In the genomic region with DNA sequence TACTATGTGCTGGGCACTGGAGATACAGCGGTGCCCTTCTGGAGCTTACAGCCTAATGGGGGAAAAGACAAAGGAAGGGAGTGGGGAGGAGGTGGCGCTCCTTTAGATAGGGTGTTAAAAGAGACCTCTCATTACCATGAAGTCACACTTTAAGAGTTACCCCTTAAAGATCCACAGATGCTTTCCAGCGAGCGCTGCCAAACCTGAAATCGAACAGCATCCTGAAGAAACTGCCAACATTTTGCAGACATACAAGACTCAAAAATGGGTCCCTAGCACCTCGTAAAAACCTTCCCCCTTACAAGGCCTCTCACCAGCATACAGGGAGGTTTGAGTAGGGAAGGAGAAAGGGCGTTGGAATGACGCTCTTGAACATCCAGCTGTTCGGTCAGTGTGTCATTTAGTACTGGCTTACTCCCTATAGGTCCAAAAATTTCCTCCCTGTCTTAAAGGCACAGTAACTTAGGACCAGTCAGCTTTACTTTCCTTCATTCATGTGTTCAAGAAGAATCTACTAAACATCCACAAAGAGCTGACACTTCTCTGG, we compare ENCODE assay signal across 22 cellular contexts. TPM values are rescaled to one million over a fixed set of nuclear protein-coding genes. Genes with fewer than 3 reads are reported as not detected.
DNase-seq lines count a peak whose midpoint lies in the region; ATAC-seq, FAIRE-seq and TF ChIP-seq lines count a peak whose summit lies in the region.
"Had no signal": no experiment of that assay in that cellular context is flagged by ENCODE, and none has a peak within 500 bp of the region (broad histone marks: within the 10 kb centered on the region; RNA-seq: fewer than 3 reads in every experiment).

No MANE protein-coding gene starts in this region.

- no peak overlapping the region for H3K27ac ChIP-seq in A549
- H3K27ac ChIP-seq: neutrophil had no signal

- H3K4me2 ChIP-seq in A549, result no peak overlapping the region

- no peak for TF ChIP-seq EP300 in A549 (IDR thresholded peaks at IDR 0.05)

- H3K4me3 ChIP-seq in A549 (no peak overlapping the region), fibroblast of pulmonary artery (replicated peaks; ENCODE audit: low read depth, low read length) (no peak overlapping the region)
- H3K4me3 ChIP-seq: skin epidermis had no signal

- POLR2A ChIA-PET in A549 (lab: Yijun Ruan, JAX) (no interaction called here), GM10248 (lab: Yijun Ruan, JAX) (interaction anchor here (0.6 kb wide), 1 partner anchor 44 kb away, joined by 4 read pairs; no protein-coding TSS in a partner anchor)

- no peak for TF ChIP-seq CTCF in A549 (IDR thresholded peaks at IDR 0.05)
- no peak for TF ChIP-seq CTCF in fibroblast of pulmonary artery (IDR thresholded peaks at IDR 0.05; ENCODE audit: low read length, missing control alignments)
- no peak for TF ChIP-seq CTCF in GM10248 (IDR thresholded peaks at IDR 0.05; ENCODE audit: control extremely low read depth, extremely low read depth, low read depth, missing control alignments)

- no peaks in the 10 kb centered on the region for H3K9me3 ChIP-seq in A549
- H3K9me3 ChIP-seq: neutrophil had no signal

- no peak for FAIRE-seq in A549 (lab: Jason Lieb, UNC)
- FAIRE-seq: G401.6 had no signal

- ATAC-seq in A549 (peak; percentile 66; a peak in 4 of 6 replicates), HG02610 (IDR thresholded peaks at IDR 0.05; ENCODE audit: unreplicated experiment) (no peak), GM21367 (IDR thresholded peaks at IDR 0.05; ENCODE audit: unreplicated experiment) (no peak)
- ATAC-seq: activated CD4-positive, alpha-beta T cell treated with anti-CD3 and anti-CD28 coated beads for 36 hours had no signal

- 64% methylated on average over 9 of the region's 9 CpGs for WGBS in A549 (ENCODE audit: missing lambda C conversion rate)

- no peak for TF ChIP-seq POLR2A in A549 (IDR thresholded peaks at IDR 0.05; ENCODE audit: low read length)

- H3K4me1 ChIP-seq in A549, result no peaks in the 10 kb centered on the region

- CTCF ChIA-PET in A549 (lab: Yijun Ruan, JAX) (interaction anchor here (1.4 kb wide), 1 partner anchor 44 kb away, joined by 4 read pairs; no protein-coding TSS in a partner anchor), GM10248 (lab: Yijun Ruan, JAX) (no interaction called here)

- DNase-seq in A549 (ENCODE audit: low read depth in 1 of 2, low spot score in 1 of 2) (peak in 1 of 2 experiments; percentile 25), LHCN-M2 (ENCODE audit: low read depth) (peak; percentile 46), fibroblast of pulmonary artery (ENCODE audit: low read depth) (peak; percentile 57), medulla oblongata (ENCODE audit: extremely low spot score) (peak; percentile 4), NCI-H526 treated with DMSO at 0.1 percent for 48 hours (lab: John Stamatoyannopoulos, UW) (no peak), GM10248 (ENCODE audit: extremely low spot score) (no peak)
- DNase-seq: activated CD4-positive, alpha-beta T cell treated with anti-CD3 and anti-CD28 coated beads for 36 hours; activated CD8-positive, alpha-beta memory T cell treated with anti-CD3 and anti-CD28 coated beads, Interleukin-2, amount 50 U/mL, for 48 hours; activated naive CD4-positive, alpha-beta T cell treated with anti-CD3 and anti-CD28 coated beads, Interleukin-2, amount 50 U/mL, for 16 hours; COR-L47; effector CD8-positive, alpha-beta T cell; foreskin melanocyte; mesendoderm; NCI-H1105; NCI-H2171; SIG-M5; T1000 had no signal

- TF ChIP-seq RAD21 in A549 (conservative IDR thresholded peaks at IDR 0.05 in 1 of 2, IDR thresholded peaks at IDR 0.05 in 1 of 2), result no peak

TF ChIP-seq in A549, 52 proteins besides CTCF, POLR2A, EP300 and RAD21:
- TF ChIP-seq ZC3H11A (IDR thresholded peaks at IDR 0.05) (no peak), HOXB5 (CRISPR knock-in tag; IDR thresholded peaks at IDR 0.05) (no peak), ZFP36 (IDR thresholded peaks at IDR 0.05; ENCODE audit: borderline replicate concordance, partially characterized antibody) (no peak), CEBPB (IDR thresholded peaks at IDR 0.05) (no peak), ESRRA (IDR thresholded peaks at IDR 0.05; ENCODE audit: borderline replicate concordance, low read length) (no peak), RARB (CRISPR knock-in tag; IDR thresholded peaks at IDR 0.05) (no peak), HEYL (CRISPR knock-in tag; IDR thresholded peaks at IDR 0.05) (no peak), ZSCAN20 (CRISPR knock-in tag; IDR thresholded peaks at IDR 0.05) (no peak)
- TF ChIP-seq, protein P1, sequence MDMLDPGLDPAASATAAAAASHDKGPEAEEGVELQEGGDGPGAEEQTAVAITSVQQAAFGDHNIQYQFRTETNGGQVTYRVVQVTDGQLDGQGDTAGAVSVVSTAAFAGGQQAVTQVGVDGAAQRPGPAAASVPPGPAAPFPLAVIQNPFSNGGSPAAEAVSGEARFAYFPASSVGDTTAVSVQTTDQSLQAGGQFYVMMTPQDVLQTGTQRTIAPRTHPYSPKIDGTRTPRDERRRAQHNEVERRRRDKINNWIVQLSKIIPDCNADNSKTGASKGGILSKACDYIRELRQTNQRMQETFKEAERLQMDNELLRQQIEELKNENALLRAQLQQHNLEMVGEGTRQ (IDR thresholded peaks at IDR 0.05), result no peak
- TF ChIP-seq, protein P2, sequence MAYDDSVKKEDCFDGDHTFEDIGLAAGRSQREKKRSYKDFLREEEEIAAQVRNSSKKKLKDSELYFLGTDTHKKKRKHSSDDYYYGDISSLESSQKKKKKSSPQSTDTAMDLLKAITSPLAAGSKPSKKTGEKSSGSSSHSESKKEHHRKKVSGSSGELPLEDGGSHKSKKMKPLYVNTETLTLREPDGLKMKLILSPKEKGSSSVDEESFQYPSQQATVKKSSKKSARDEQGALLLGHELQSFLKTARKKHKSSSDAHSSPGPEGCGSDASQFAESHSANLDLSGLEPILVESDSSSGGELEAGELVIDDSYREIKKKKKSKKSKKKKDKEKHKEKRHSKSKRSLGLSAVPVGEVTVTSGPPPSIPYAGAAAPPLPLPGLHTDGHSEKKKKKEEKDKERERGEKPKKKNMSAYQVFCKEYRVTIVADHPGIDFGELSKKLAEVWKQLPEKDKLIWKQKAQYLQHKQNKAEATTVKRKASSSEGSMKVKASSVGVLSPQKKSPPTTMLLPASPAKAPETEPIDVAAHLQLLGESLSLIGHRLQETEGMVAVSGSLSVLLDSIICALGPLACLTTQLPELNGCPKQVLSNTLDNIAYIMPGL (CRISPR knock-in tag; IDR thresholded peaks at IDR 0.05; ENCODE audit: borderline replicate concordance), result no peak

RNA-seq across cellular contexts. Expression of a gene that starts 45.3 kb away (rescaled TPM):
- 118 and 163 TPM in 2 replicates for polyA plus RNA-seq in A549 (2011; rRNA removed)
- polyA plus RNA-seq in A549 (2012; cell fraction: cytosol; rRNA removed), result 85.2 and 104 TPM in 2 replicates
- polyA plus RNA-seq in A549 (2012; cell fraction: nucleus; rRNA removed), result 77.7 and 92.7 TPM in 2 replicates
- polyA plus RNA-seq in A549 (2017; fragmentation: RNase III; extraction: RNeasy Plus Mini Kit Qiagen cat#74134 plus additional on column Dnase treatment), result 140 to 159 TPM (median 151 TPM) in 3 replicates
- 33.4 and 35.6 TPM in 2 replicates for polyA minus RNA-seq in A549 (2011; rRNA and poly(A)+ RNA removed)
- 174 and 186 TPM in 2 replicates for total RNA-seq in LHCN-M2 (2014; rRNA removed)
- 66.5 TPM for polyA plus RNA-seq in LHCN-M2 (2012)

Comparison
In these comparisons a context has a peak if more than half of its experiments do, and no peak if none do; other contexts are left out.
1. ATAC-seq: peak in A549 (2 of 2); none in HG02610 (single experiment) and GM21367 (single experiment).
2. DNase-seq: peak in LHCN-M2 (single experiment), fibroblast of pulmonary artery (single experiment) and medulla oblongata (single experiment); none in NCI-H526 treated with DMSO at 0.1 percent for 48 hours (single experiment) and GM10248 (single experiment).